In the genomic region with DNA sequence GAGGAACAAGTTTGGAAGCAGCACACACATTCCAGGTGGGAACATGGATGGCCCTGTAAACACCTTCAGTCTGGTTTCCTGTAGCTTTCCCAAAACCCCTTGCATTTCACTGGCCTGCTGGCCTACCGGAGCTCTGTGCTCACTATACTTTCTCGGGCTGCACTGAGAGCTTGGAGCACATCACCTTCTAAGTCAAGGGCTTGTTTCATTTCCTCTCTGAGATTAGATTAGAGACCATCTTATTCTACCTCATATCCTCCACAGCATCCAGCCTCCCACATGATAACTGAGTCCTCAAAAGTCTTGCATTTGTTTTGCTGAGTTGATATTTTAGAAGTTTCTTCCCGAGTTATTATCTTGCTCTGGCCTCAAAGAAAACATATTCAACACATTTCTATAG, we compare ENCODE assay signal across 15 cellular contexts.
DNase-seq lines count a peak whose midpoint lies in the region; ATAC-seq, FAIRE-seq and TF ChIP-seq lines count a peak whose summit lies in the region.
"Had no signal": no experiment of that assay in that cellular context is flagged by ENCODE, and none has a peak within 500 bp of the region (broad histone marks: within the 10 kb centered on the region; RNA-seq: fewer than 3 reads in every experiment).

No MANE protein-coding gene starts in this region.

- intact Hi-C loops in CD4-positive, alpha-beta T cell (cut with DNase I, micrococcal nuclease), result no loop called here
- intact Hi-C loops in K562 (cut with micrococcal nuclease), result loop anchor here (10.0 kb wide), 3 partner anchors 485 to 895 kb away; no protein-coding TSS in a partner anchor

- peak overlapping the region; percentile 27 for H3K27ac Mint-ChIP-seq in CD4-positive, alpha-beta T cell
- H3K27ac Mint-ChIP-seq: activated naive CD8-positive, alpha-beta T cell had no signal

- H3K4me2 ChIP-seq in K562 (ENCODE audit: insufficient read depth, low read length), result no peak overlapping the region
- H3K4me2 ChIP-seq in GM23248 (ENCODE audit: unreplicated experiment), result no peak overlapping the region
- H3K4me2 ChIP-seq in SK-N-SH, result no peak overlapping the region

- in situ Hi-C loops in K562 (cut with MboI), result loop anchor here (25.0 kb wide), 1 partner anchor 802 kb away; no protein-coding TSS in a partner anchor
- in situ Hi-C loops in GM23248 (cut with MboI), result loop anchor here (10.0 to 25.0 kb wide), 4 partner anchors 352 to 1215 kb away; a partner anchor contains a TSS

- TF ChIP-seq RAD21 in K562 (CRISPR knock-in tag; conservative IDR thresholded peaks at IDR 0.05 in 1 of 2, IDR thresholded peaks at IDR 0.05 in 1 of 2), result no peak
- no peak for TF ChIP-seq RAD21 in SK-N-SH (IDR thresholded peaks at IDR 0.05; ENCODE audit: low read length)

- H3K4me1 Mint-ChIP-seq in CD4-positive, alpha-beta T cell (ENCODE audit: low read depth), result peaks cover 58% of the 10 kb centered on the region

- H3K36me3 ChIP-seq in K562 (ENCODE audit: control insufficient read depth, insufficient read depth, low read length) (no peaks in the 10 kb centered on the region), GM23248 (ENCODE audit: low read depth) (no peaks in the 10 kb centered on the region), SK-N-SH (replicated peaks in 1 of 2; ENCODE audit: control insufficient read depth in 1 of 2, insufficient read depth in 2 of 2, low read length in 1 of 2) (no peaks in the 10 kb centered on the region)
- H3K36me3 ChIP-seq: WERI-Rb-1 had no signal

- H3K36me3 Mint-ChIP-seq in CD4-positive, alpha-beta T cell (ENCODE audit: low read depth), result peaks cover 18% of the 10 kb centered on the region

- TF ChIP-seq CTCF in CD4-positive, alpha-beta T cell (IDR thresholded peaks at IDR 0.05), result no peak
- TF ChIP-seq CTCF in K562 (IDR thresholded peaks at IDR 0.05 in 2 of 3, conservative IDR thresholded peaks at IDR 0.05 in 1 of 3; ENCODE audit: insufficient read depth in 2 of 3, low read depth in 1 of 3, low read length in 3 of 3), result no peak
- TF ChIP-seq CTCF in SK-N-SH (IDR thresholded peaks at IDR 0.05), result no peak

- H3K4me3 ChIP-seq in K562, result no peak overlapping the region
- H3K4me3 ChIP-seq in GM23248, result no peak overlapping the region
- H3K4me3 ChIP-seq in SK-N-SH (ENCODE audit: low read depth in 2 of 2, low read length in 1 of 2), result no peak overlapping the region
- H3K4me3 ChIP-seq: mucosa of descending colon had no signal

- no peaks in the 10 kb centered on the region for H3K27me3 ChIP-seq in CD4-positive, alpha-beta T cell (ENCODE audit: control insufficient read depth, insufficient read depth, low read length)
- H3K27me3 ChIP-seq in K562 (ENCODE audit: control insufficient read depth in 2 of 2, insufficient read depth in 2 of 2, low read length in 2 of 2), result no peaks in the 10 kb centered on the region
- H3K27me3 ChIP-seq in GM23248 (replicated peaks; ENCODE audit: insufficient read depth), result no peaks in the 10 kb centered on the region
- no peaks in the 10 kb centered on the region for H3K27me3 ChIP-seq in SK-N-SH (ENCODE audit: insufficient read depth)

- FAIRE-seq in GM19239 (lab: Jason Lieb, UNC) (peak; percentile 35), K562 (lab: Jason Lieb, UNC) (no peak)

- no peaks in the 10 kb centered on the region for H3K9me3 Mint-ChIP-seq in CD4-positive, alpha-beta T cell

- H3K9ac ChIP-seq in K562 (ENCODE audit: insufficient read depth in 1 of 2, low read depth in 2 of 2, low read length in 2 of 2), result no peak overlapping the region
- H3K9ac ChIP-seq in GM23248, result no peak overlapping the region
- H3K9ac ChIP-seq in SK-N-SH, result no peak overlapping the region

- H3K9me3 ChIP-seq in CD4-positive, alpha-beta T cell (ENCODE audit: control insufficient read depth, low read length), result no peaks in the 10 kb centered on the region
- H3K9me3 ChIP-seq in K562 (replicated peaks; ENCODE audit: control insufficient read depth, insufficient read depth, low read depth, low read length), result no peaks in the 10 kb centered on the region
- H3K9me3 ChIP-seq in GM23248 (ENCODE audit: low read depth), result no peaks in the 10 kb centered on the region
- no peaks in the 10 kb centered on the region for H3K9me3 ChIP-seq in SK-N-SH
- H3K9me3 ChIP-seq: mucosa of descending colon had no signal

- TF ChIP-seq EP300 in K562 (IDR thresholded peaks at IDR 0.05; ENCODE audit: low read length) (no peak), SK-N-SH (IDR thresholded peaks at IDR 0.05; ENCODE audit: borderline replicate concordance in 1 of 2, low read depth in 1 of 2, low read length in 1 of 2) (no peak)

- no peaks in the 10 kb centered on the region for H3K79me2 ChIP-seq in K562 (ENCODE audit: control insufficient read depth, insufficient read depth, low read length)
- H3K79me2 ChIP-seq in GM23248 (ENCODE audit: insufficient read depth), result no peaks in the 10 kb centered on the region
- H3K79me2 ChIP-seq in SK-N-SH (ENCODE audit: insufficient read depth), result no peaks in the 10 kb centered on the region

- TF ChIP-seq POLR2A in K562 (conservative IDR thresholded peaks at IDR 0.05), result no peak

- POLR2A ChIA-PET in CD4-positive, alpha-beta T cell (lab: Charles Lee), result no interaction called here
- POLR2A ChIA-PET in K562 (lab: Yijun Ruan, JAX), result no interaction called here
- POLR2A ChIA-PET in SK-N-SH (lab: Yijun Ruan, JAX), result interaction anchor here (1.2 kb wide), 1 partner anchor 14 kb away, joined by 4 read pairs; no protein-coding TSS in a partner anchor

- H3K27ac ChIP-seq in CD4-positive, alpha-beta T cell (ENCODE audit: low read depth, low read length), result no peak overlapping the region
- H3K27ac ChIP-seq in K562 (ENCODE audit: extremely low read depth, low read depth, low read length), result no peak overlapping the region
- no peak overlapping the region for H3K27ac ChIP-seq in GM23248
- peak overlapping the region in 1 of 2 experiments; percentile 100; a peak in 2 of 4 replicates for H3K27ac ChIP-seq in SK-N-SH (ENCODE audit: low read depth in 2 of 2, low read length in 1 of 2)
- H3K27ac ChIP-seq: WERI-Rb-1 had no signal

- H3K9me1 ChIP-seq in K562 (ENCODE audit: control insufficient read depth, insufficient read depth, low read length), result no peaks in the 10 kb centered on the region

- WGBS in K562 (ENCODE audit: insufficient coverage, low coverage, missing lambda C conversion rate), result 25% methylated on average over 3 of the region's 3 CpGs
- WGBS in GM23248 (ENCODE audit: low coverage in 1 of 2, low lambda C conversion rate in 2 of 2, missing lambda C conversion rate in 2 of 2), 2 experiments, result 68 to 71% methylated on average over 3 of the region's 3 CpGs
- WGBS in SK-N-SH (ENCODE audit: low lambda C conversion rate), result 85% methylated on average over 3 of the region's 3 CpGs

- ATAC-seq in CD4-positive, alpha-beta T cell (ENCODE audit: poor library complexity), result no peak
- peak; percentile 54 for ATAC-seq in HG03066 (IDR thresholded peaks at IDR 0.05; ENCODE audit: low read depth, unreplicated experiment)
- ATAC-seq in K562, result no peak
- ATAC-seq: mucosa of descending colon had no signal

- H3F3A ChIP-seq in GM23248 (ENCODE audit: insufficient read depth), result peaks cover 19% of the 10 kb centered on the region
- peaks cover 4% of the 10 kb centered on the region for H3F3A ChIP-seq in SK-N-SH (replicated peaks; ENCODE audit: insufficient read depth)

- CTCF ChIA-PET in CD4-positive, alpha-beta T cell (lab: Charles Lee), result no interaction called here
- CTCF ChIA-PET in K562 (lab: Yijun Ruan, JAX; ENCODE audit: low intra/inter-chr PET ratio), result no interaction called here
- CTCF ChIA-PET in SK-N-SH (lab: Yijun Ruan, JAX), result interaction anchor here (1.1 to 2.8 kb wide), 4 partner anchors 12 to 1223 kb away, joined by 4 to 21 read pairs (median 6); no protein-coding TSS in a partner anchor

- no peak for DNase-seq in CD4-positive, alpha-beta T cell
- DNase-seq in GM19239 (ENCODE audit: insufficient read length, low spot score) (no peak), K562 (ENCODE audit: extremely low read depth in 1 of 4, low spot score in 3 of 4) (no peak), GM23248 (no peak), DMS153 treated with DMSO at 0.1 percent for 48 hours (lab: John Stamatoyannopoulos, UW; ENCODE audit: unreplicated experiment) (no peak), SK-N-SH (no peak), mucosa of gallbladder (ENCODE audit: low spot score) (no peak)
- DNase-seq: activated CD8-positive, alpha-beta memory T cell treated with anti-CD3 and anti-CD28 coated beads, Interleukin-2, amount 50 U/mL, for 48 hours; mucosa of descending colon; NCI-H1092; OCI-M1; posterior cingulate gyrus; WERI-Rb-1 had no signal

- BruUV-seq in K562 (replicated peaks; lab: Mats Ljungman, UMichigan), result no TSS peak

- H3K27me3 Mint-ChIP-seq in CD4-positive, alpha-beta T cell, result no peaks in the 10 kb centered on the region
- H3K27me3 Mint-ChIP-seq: activated naive CD8-positive, alpha-beta T cell had no signal

- no peaks in the 10 kb centered on the region for H3K4me1 ChIP-seq in K562 (replicated peaks in 1 of 2; ENCODE audit: control insufficient read depth in 2 of 2, insufficient read depth in 2 of 2, low read length in 2 of 2)
- H3K4me1 ChIP-seq in GM23248 (ENCODE audit: insufficient read depth), result peaks cover 43% of the 10 kb centered on the region
- peaks cover 34 to 44% of the 10 kb centered on the region in 2 experiments for H3K4me1 ChIP-seq in SK-N-SH (ENCODE audit: control insufficient read depth in 1 of 2, insufficient read depth in 2 of 2, low read depth in 1 of 2, low read length in 1 of 2)

- H2AFZ ChIP-seq in K562 (ENCODE audit: low read depth, low read length), result no peak overlapping the region
- no peak overlapping the region for H2AFZ ChIP-seq in GM23248
- H2AFZ ChIP-seq in SK-N-SH (ENCODE audit: low read depth), result no peak overlapping the region

- H4K20me1 ChIP-seq in K562 (replicated peaks; ENCODE audit: control insufficient read depth, insufficient read depth, low read length), result no peaks in the 10 kb centered on the region
- H4K20me1 ChIP-seq in GM23248 (ENCODE audit: insufficient read depth), result no peaks in the 10 kb centered on the region
- H4K20me1 ChIP-seq in SK-N-SH (ENCODE audit: insufficient read depth), result no peaks in the 10 kb centered on the region

- H3K9me2 ChIP-seq in GM23248 (ENCODE audit: insufficient read depth) (no peaks in the 10 kb centered on the region), SK-N-SH (no peaks in the 10 kb centered on the region)

- no peak overlapping the region for H3K4me3 Mint-ChIP-seq in CD4-positive, alpha-beta T cell
- H3K4me3 Mint-ChIP-seq: activated naive CD8-positive, alpha-beta T cell had no signal

TF ChIP-seq in K562, 482 proteins besides CTCF, POLR2A, EP300 and RAD21:
- TF ChIP-seq LEF1 (IDR thresholded peaks at IDR 0.05) (no peak), ZNF316 (IDR thresholded peaks at IDR 0.05) (peak; percentile 22; the same call in 1 of the 2 replicates)
TF ChIP-seq in K562: peak in this region for 1.

TF ChIP-seq in SK-N-SH, 30 proteins besides CTCF, POLR2A, EP300 and RAD21 (continues in another document):
- TF ChIP-seq JUND (IDR thresholded peaks at IDR 0.05), result no peak
